ENCODE assay signal across 15 cellular contexts in genomic region chrX:49792376-49792775, GRCh38. TPM values are rescaled to one million over a fixed set of nuclear protein-coding genes. Genes with fewer than 3 reads are reported as not detected.
DNase-seq lines count a peak whose midpoint lies in the region; ATAC-seq and TF ChIP-seq lines count a peak whose summit lies in the region.
"Had no signal": no experiment of that assay in that cellular context is flagged by ENCODE, and none has a peak within 500 bp of the region (broad histone marks: within the 10 kb centered on the region; RNA-seq: fewer than 3 reads in every experiment).

No MANE protein-coding gene starts in this region.

- no peaks in the 10 kb centered on the region for H3K9me2 ChIP-seq in GM23248 (ENCODE audit: insufficient read depth)

- no peak for TF ChIP-seq POLR2A in uterus (IDR thresholded peaks at IDR 0.05)

- H3K27me3 Mint-ChIP-seq in MCF 10A (ENCODE audit: insufficient read depth, unreplicated experiment), result no peaks in the 10 kb centered on the region

- H3K79me2 ChIP-seq in GM23248 (ENCODE audit: insufficient read depth) (no peaks in the 10 kb centered on the region), osteoblast (ENCODE audit: insufficient read depth, low read length) (no peaks in the 10 kb centered on the region)

- in situ Hi-C loops in GM23248 (cut with MboI), result no loop called here

- intact Hi-C loops in psoas muscle (cut with DNase I) (no loop called here), uterus (cut with DNase I; ENCODE audit: low total_unique reads) (no loop called here), MCF 10A (cut with micrococcal nuclease) (no loop called here)

- WGBS in GM23248 (ENCODE audit: low coverage in 1 of 2, low lambda C conversion rate in 2 of 2, missing lambda C conversion rate in 2 of 2), 2 experiments, result 23 to 40% methylated on average over 1 of the region's 1 CpG
- WGBS in psoas muscle, 3 donors, result 25 to 86% (median 46%) methylated on average over 1 of the region's 1 CpG

- H3K4me1 ChIP-seq in GM23248 (ENCODE audit: insufficient read depth), result no peaks in the 10 kb centered on the region
- no peaks in the 10 kb centered on the region for H3K4me1 ChIP-seq in osteoblast (ENCODE audit: insufficient read depth, low read length)
- no peaks in the 10 kb centered on the region for H3K4me1 ChIP-seq in psoas muscle
- no peaks in the 10 kb centered on the region for H3K4me1 ChIP-seq in uterus
- H3K4me1 ChIP-seq: Caco-2, HAP-1 had no signal

- H3K27ac ChIP-seq in GM23248, result no peak overlapping the region
- H3K27ac ChIP-seq in osteoblast (ENCODE audit: low read depth, low read length), result no peak overlapping the region
- H3K27ac ChIP-seq in psoas muscle, result no peak overlapping the region
- no peak overlapping the region for H3K27ac ChIP-seq in uterus
- H3K27ac ChIP-seq: C4-2B had no signal

- no peak overlapping the region for H3K4me3 Mint-ChIP-seq in MCF 10A (ENCODE audit: unreplicated experiment)
- H3K4me3 Mint-ChIP-seq: CD4-positive, alpha-beta T cell had no signal

- H3K9ac ChIP-seq in GM23248, result no peak overlapping the region

- H3K4me1 Mint-ChIP-seq in MCF 10A (ENCODE audit: insufficient read depth, unreplicated experiment), result no peaks in the 10 kb centered on the region

- POLR2A ChIA-PET in MCF 10A (lab: Yijun Ruan, JAX), result interaction anchor here (0.5 kb wide), 1 partner anchor 37 kb away, joined by 3 read pairs; the partner anchor contains the start of gene PAGE4

- H4K20me1 ChIP-seq in GM23248 (ENCODE audit: insufficient read depth), result no peaks in the 10 kb centered on the region
- H4K20me1 ChIP-seq in osteoblast (ENCODE audit: insufficient read depth, low read length), result no peaks in the 10 kb centered on the region

- H2AFZ ChIP-seq in GM23248 (no peak overlapping the region), osteoblast (ENCODE audit: low read length) (no peak overlapping the region)

- H3F3A ChIP-seq in GM23248 (ENCODE audit: insufficient read depth), result no peaks in the 10 kb centered on the region

- H3K27ac Mint-ChIP-seq in MCF 10A (ENCODE audit: low read depth, unreplicated experiment), result no peak overlapping the region
- H3K27ac Mint-ChIP-seq: CD4-positive, alpha-beta T cell had no signal

- H3K4me2 ChIP-seq in GM23248 (ENCODE audit: unreplicated experiment) (no peak overlapping the region), osteoblast (ENCODE audit: insufficient read depth, low read length) (no peak overlapping the region)

- DNase-seq in GM23248 (peak; percentile 0), fibroblast of mammary gland (ENCODE audit: low read depth) (peak; percentile 1), osteoblast (ENCODE audit: insufficient read length, low spot score, missing footprints) (peak; percentile 66), psoas muscle (no peak), uterus (no peak), MCF 10A (ENCODE audit: unreplicated experiment) (no peak)
- DNase-seq: AML-193; Caco-2; CD4-positive, alpha-beta T cell; GDM1 had no signal

- ATAC-seq in psoas muscle, result no peak

- H3K27me3 ChIP-seq in GM23248 (replicated peaks; ENCODE audit: insufficient read depth) (no peaks in the 10 kb centered on the region), osteoblast (ENCODE audit: insufficient read depth, low read length) (no peaks in the 10 kb centered on the region), psoas muscle (ENCODE audit: insufficient read depth in 3 of 3, low read length in 2 of 3) (peaks cover 0 to 5% (median 0%) of the 10 kb centered on the region in 3 donors), uterus (no peaks in the 10 kb centered on the region)

- H3K9me3 Mint-ChIP-seq in MCF 10A (ENCODE audit: unreplicated experiment), result no peaks in the 10 kb centered on the region
- H3K9me3 Mint-ChIP-seq: CD4-positive, alpha-beta T cell had no signal

- CTCF ChIA-PET in MCF 10A (lab: Yijun Ruan, JAX), result no interaction called here

- H3K36me3 ChIP-seq in GM23248 (ENCODE audit: low read depth) (no peaks in the 10 kb centered on the region), osteoblast (ENCODE audit: insufficient read depth, low read length) (no peaks in the 10 kb centered on the region), psoas muscle (ENCODE audit: insufficient read depth in 1 of 2, low read depth in 1 of 2) (no peaks in the 10 kb centered on the region), uterus (no peaks in the 10 kb centered on the region)
- H3K36me3 ChIP-seq: HAP-1 had no signal

- TF ChIP-seq CTCF in fibroblast of mammary gland (conservative IDR thresholded peaks at IDR 0.05; ENCODE audit: control insufficient read depth, insufficient read depth, low read depth, low read length), result no peak
- TF ChIP-seq CTCF in osteoblast (IDR thresholded peaks at IDR 0.05; ENCODE audit: extremely low read depth, low read depth, low read length), result no peak
- no peak for TF ChIP-seq CTCF in psoas muscle (IDR thresholded peaks at IDR 0.05)
- no peak for TF ChIP-seq CTCF in uterus (IDR thresholded peaks at IDR 0.05)
- TF ChIP-seq CTCF in MCF 10A (IDR thresholded peaks at IDR 0.05; ENCODE audit: unreplicated experiment), result no peak

- H3K36me3 Mint-ChIP-seq in MCF 10A (ENCODE audit: insufficient read depth, unreplicated experiment), result no peaks in the 10 kb centered on the region

- H3K9me3 ChIP-seq in GM23248 (ENCODE audit: low read depth) (no peaks in the 10 kb centered on the region), osteoblast (ENCODE audit: low read depth, low read length) (no peaks in the 10 kb centered on the region), psoas muscle (no peaks in the 10 kb centered on the region), uterus (no peaks in the 10 kb centered on the region)
- H3K9me3 ChIP-seq: Caco-2, HAP-1 had no signal

- BruUV-seq in MCF 10A (replicated peaks; lab: Mats Ljungman, UMichigan), result no TSS peak

- H3K4me3 ChIP-seq in GM23248 (no peak overlapping the region), fibroblast of mammary gland (ENCODE audit: control insufficient read depth, low read depth, low read length) (no peak overlapping the region), osteoblast (ENCODE audit: insufficient read depth, low read length) (no peak overlapping the region), psoas muscle (no peak overlapping the region), uterus (no peak overlapping the region)
- H3K4me3 ChIP-seq: HAP-1 had no signal

RNA-seq across cellular contexts. Expression of gene PAGE4, which starts 36.7 kb away (rescaled TPM):
- total RNA-seq in GM23248 (2014; rRNA removed; shearing (Covaris generic)), result not detected in 2 replicates
- polyA plus RNA-seq in GM23248 (2016; fragmentation: Nextera tagmentation; extraction: Ambion mirVana) (not detected in 2 replicates), psoas muscle (1 to 10 TPM in 1 of 3 donors, under 1 TPM in 1, not detected in 1; 0.92 to 1.4 TPM)
- total RNA-seq in osteoblast (not detected in 2 replicates), psoas muscle (1 to 10 TPM in 1 of 4 donors, under 1 TPM in 1, not detected in 2; 0.81 to 1.4 TPM), uterus (10 to 100 TPM in 1 of 4 donors, 1 to 10 TPM in 1, not detected in 2; 1.5 to 77.2 TPM), MCF 10A (2022) (not detected in 2 replicates)
- total RNA-seq: CD4-positive, alpha-beta T cell; H4; HT-29 had no signal
- polyA plus RNA-seq: BJ had no signal

Comparison
In these comparisons a context has a peak if more than half of its experiments do, and no peak if none do; other contexts are left out.
1. DNase-seq: peak in GM23248 (single experiment), fibroblast of mammary gland (single experiment) and osteoblast (single experiment); none in psoas muscle (0 of 2), uterus (0 of 2) and MCF 10A (single experiment).